In genomic region chr20:17985388-17986018, GRCh38 we compare ENCODE assay signal across 17 cellular contexts.
"Had no signal": no experiment of that assay in that cellular context is flagged by ENCODE, and none has a peak within 500 bp of the region (broad histone marks: within the 10 kb centered on the region; RNA-seq: fewer than 3 reads in every experiment).

No MANE protein-coding gene starts in this region.

- ATAC-seq: activated T-cell treated with anti-CD3 and anti-CD28 coated beads, Interleukin-2, amount 50 U/mL, for 4 hours; left cardiac atrium; natural killer cell had no signal

- H3K9ac ChIP-seq: SK-N-SH had no signal

- H3K9me2 ChIP-seq: SK-N-SH had no signal

- H3K4me1 ChIP-seq: esophagus squamous epithelium, suprapubic skin, upper lobe of left lung had no signal

- DNase-seq: activated CD4-positive, alpha-beta T cell treated with anti-CD3 and anti-CD28 coated beads for 1 hour; activated CD4-positive, alpha-beta T cell treated with anti-CD3 and anti-CD28 coated beads, Interleukin-2, amount 50 U/mL, for 4 hours; activated effector memory CD4-positive, alpha-beta T cell treated with anti-CD3 and anti-CD28 coated beads, Interleukin-2, amount 50 U/mL, for 16 hours; activated T-cell treated with anti-CD3 and anti-CD28 coated beads, Interleukin-2, amount 50 U/mL, for 4 hours; esophagus squamous epithelium; head of caudate nucleus; immature natural killer cell; left cardiac atrium; natural killer cell; SK-N-SH; stimulated activated CD4-positive, alpha-beta T cell treated with anti-CD3 and anti-CD28 coated beads, Interleukin-4, amount 100 ng/mL, for 4 hours; T-helper 1 cell; T1000; upper lobe of left lung had no signal

- H3K27me3 ChIP-seq: esophagus squamous epithelium, suprapubic skin, upper lobe of left lung had no signal

- H3K4me3 ChIP-seq: coronary artery, esophagus squamous epithelium, smooth muscle cell, suprapubic skin, upper lobe of left lung had no signal

- H3K27ac ChIP-seq: coronary artery, esophagus squamous epithelium, suprapubic skin, upper lobe of left lung had no signal

- H3K4me2 ChIP-seq: SK-N-SH, smooth muscle cell had no signal

- H3K9me3 ChIP-seq: esophagus squamous epithelium, SK-N-SH, suprapubic skin, upper lobe of left lung had no signal
